Comparison of ENCODE assay signal across 1 cellular context in genomic region chr19:13104848-13105646, GRCh38.
TF ChIP-seq lines count a peak whose summit lies in the region.

No MANE protein-coding gene starts in this region.

TF ChIP-seq in GM23338, 12 proteins besides CTCF, POLR2A, EP300 and RAD21 (continued from another document):
- no peak for TF ChIP-seq REST (IDR thresholded peaks at IDR 0.05; ENCODE audit: unreplicated experiment)
